Comparison of ENCODE assay signal across 8 cellular contexts in genomic region chr5:138491669-138492551, GRCh38. TPM values are rescaled to one million over a fixed set of nuclear protein-coding genes. Genes with fewer than 3 reads are reported as not detected.
DNase-seq lines count a peak whose midpoint lies in the region; ATAC-seq and TF ChIP-seq lines count a peak whose summit lies in the region.

No MANE protein-coding gene starts in this region.

- no peak overlapping the region for H3K27ac Mint-ChIP-seq in activated B cell treated with CpG ODN at 0.5 μM for 24 hours

- POLR2A ChIA-PET in activated B cell treated with CpG ODN at 0.5 μM for 24 hours (lab: Charles Lee), result interaction anchor here (0.6 kb wide), 1 partner anchor 29 kb away, joined by 4 read pairs; no protein-coding TSS in a partner anchor

- no peaks in the 10 kb centered on the region for H3K9me3 Mint-ChIP-seq in activated B cell treated with CpG ODN at 0.5 μM for 24 hours

- TF ChIP-seq CTCF in activated B cell treated with CpG ODN at 0.5 μM for 24 hours (IDR thresholded peaks at IDR 0.05) (no peak), cardiac fibroblast (IDR thresholded peaks at IDR 0.05; ENCODE audit: low read depth, low read length) (no peak)

- peaks cover 4% of the 10 kb centered on the region for H3K4me1 Mint-ChIP-seq in activated B cell treated with CpG ODN at 0.5 μM for 24 hours

- peak overlapping the region; percentile 87 for H3K4me3 Mint-ChIP-seq in activated B cell treated with CpG ODN at 0.5 μM for 24 hours

- intact Hi-C loops in activated B cell treated with CpG ODN at 0.5 μM for 24 hours (cut with micrococcal nuclease), result loop anchor here (1.0 kb wide), 3 partner anchors 27 to 83 kb away; partner anchors contain the start of genes EGR1, ETF1 and HSPA9

- peak overlapping the region; percentile 55 to 58 for H3K4me3 ChIP-seq in cardiac fibroblast (replicated peaks in 1 of 2; ENCODE audit: low read depth in 2 of 2, low read length in 2 of 2)

- H3K36me3 Mint-ChIP-seq in activated B cell treated with CpG ODN at 0.5 μM for 24 hours (ENCODE audit: low read depth), result no peaks in the 10 kb centered on the region

- CTCF ChIA-PET in activated B cell treated with CpG ODN at 0.5 μM for 24 hours (lab: Charles Lee), result interaction anchor here (1.5 kb wide), 1 partner anchor 27 kb away, joined by 9 read pairs; the partner anchor contains the start of gene EGR1

- H3K27me3 Mint-ChIP-seq in activated B cell treated with CpG ODN at 0.5 μM for 24 hours, result peaks cover 24% of the 10 kb centered on the region

- ATAC-seq in HG02970 (IDR thresholded peaks at IDR 0.05; ENCODE audit: low FRiP score, unreplicated experiment), result peak; percentile 92
- peak; percentile 100 for ATAC-seq in activated B cell treated with CpG ODN at 0.5 μM for 24 hours (ENCODE audit: low read depth)

- DNase-seq in NCI-H1436 (lab: John Stamatoyannopoulos, UW) (peak; percentile 56), NCI-H1436 treated with DMSO at 0.1 percent for 48 hours (lab: John Stamatoyannopoulos, UW) (no peak), NCI-H2081 treated with DMSO at 0.1 percent for 48 hours (lab: John Stamatoyannopoulos, UW) (peak; percentile 23), activated B cell treated with CpG ODN at 0.5 μM for 24 hours (peak; percentile 77), cardiac fibroblast (ENCODE audit: low read depth in 2 of 2) (peak; percentile 87 to 96), islet precursor cell (peak; percentile 92)
- peak; percentile 69 to 77 for DNase-seq in stimulated activated CD4-positive, alpha-beta T cell treated with anti-CD3 and anti-CD28 coated beads, Interleukin-12 subunit alpha, Interleukin-12 subunit beta, amount 100 ng/mL, for 24 hours (ENCODE audit: low read depth in 2 of 2)

RNA-seq across cellular contexts. Expression of gene EGR1, which starts 26.6 kb away (rescaled TPM):
- 10.9 and 14.2 TPM in 2 replicates for total RNA-seq in activated B cell treated with CpG ODN at 0.5 μM for 24 hours

RNA-seq across cellular contexts. Expression of gene ETF1, which starts 51.1 kb away (rescaled TPM):
- total RNA-seq in activated B cell treated with CpG ODN at 0.5 μM for 24 hours, result 95.7 and 99.6 TPM in 2 replicates

RNA-seq across cellular contexts. Expression of gene REEP2, which starts 53.1 kb away (rescaled TPM):
- 0.42 TPM in 1 of 2 replicates, not detected in the other for total RNA-seq in activated B cell treated with CpG ODN at 0.5 μM for 24 hours
